Comparison of ENCODE assay signal across 10 cellular contexts in genomic region chr3:125057186-125057850, GRCh38. TPM values are rescaled to one million over a fixed set of nuclear protein-coding genes. Genes with fewer than 3 reads are reported as not detected.
DNase-seq lines count a peak whose midpoint lies in the region; ATAC-seq and TF ChIP-seq lines count a peak whose summit lies in the region.
"Had no signal": no experiment of that assay in that cellular context is flagged by ENCODE, and none has a peak within 500 bp of the region (broad histone marks: within the 10 kb centered on the region; RNA-seq: fewer than 3 reads in every experiment).

No MANE protein-coding gene starts in this region.

- peak overlapping the region in 6 of 8 donors; percentile 11 to 84 (median 71) for H3K27ac Mint-ChIP-seq in CD8-positive, alpha-beta memory T cell
- H3K27ac Mint-ChIP-seq in endodermal cell (no peak overlapping the region), osteocyte (ENCODE audit: unreplicated experiment) (peak overlapping the region; percentile 84)
- H3K27ac Mint-ChIP-seq in activated CD4-positive, alpha-beta T cell treated with anti-CD3 and anti-CD28 coated beads for 36 hours = no peak overlapping the region
- no peak overlapping the region for H3K27ac Mint-ChIP-seq in stimulated activated memory B cell treated with anti-CD40 and anti-IgM and Interleukin-4, amounts not matched to agents 10 μg/mL and 1 μg/mL and 100 μg/mL, for 72 hours

- ATAC-seq in Panc1 = peak; percentile 12; the same call in 1 of the 2 replicates
- no peak for ATAC-seq in GM21360 (IDR thresholded peaks at IDR 0.05; ENCODE audit: unreplicated experiment)
- no peak for ATAC-seq in activated CD4-positive, alpha-beta T cell treated with anti-CD3 and anti-CD28 coated beads for 36 hours
- ATAC-seq in stimulated activated memory B cell treated with anti-CD40 and anti-IgM and Interleukin-4, amounts not matched to agents 10 μg/mL and 1 μg/mL and 100 μg/mL, for 72 hours = no peak
- no peak for ATAC-seq in HG03520 (IDR thresholded peaks at IDR 0.05; ENCODE audit: unreplicated experiment)

- no peak for DNase-seq in CD8-positive, alpha-beta memory T cell
- DNase-seq in Panc1 (ENCODE audit: low read depth, low spot score) = no peak
- peak; percentile 43 for DNase-seq in endodermal cell
- DNase-seq in osteocyte (ENCODE audit: extremely low spot score, unreplicated experiment) = no peak
- no peak for DNase-seq in activated CD4-positive, alpha-beta T cell treated with anti-CD3 and anti-CD28 coated beads for 36 hours
- DNase-seq: NCI-H1092 had no signal

- BruUV-seq in Panc1 (replicated peaks; lab: Mats Ljungman, UMichigan) = no TSS peak

- H3K27me3 ChIP-seq in CD8-positive, alpha-beta memory T cell (ENCODE audit: insufficient read depth, low read length, poor library complexity, severe bottlenecking) = no peaks in the 10 kb centered on the region
- H3K27me3 ChIP-seq in Panc1 (ENCODE audit: control insufficient read depth, insufficient read depth, low read length) = no peaks in the 10 kb centered on the region
- peaks cover 5% of the 10 kb centered on the region for H3K27me3 ChIP-seq in endodermal cell (ENCODE audit: control insufficient read depth, insufficient read depth, low read length, poor library complexity, severe bottlenecking)
- H3K27me3 ChIP-seq: cardiac muscle cell had no signal

- H3K36me3 Mint-ChIP-seq in CD8-positive, alpha-beta memory T cell = peaks cover 0 to 7% (median 0%) of the 10 kb centered on the region in 3 donors
- H3K36me3 Mint-ChIP-seq in endodermal cell (ENCODE audit: low read depth) (no peaks in the 10 kb centered on the region), osteocyte (ENCODE audit: unreplicated experiment) (no peaks in the 10 kb centered on the region)
- peaks cover 3% of the 10 kb centered on the region for H3K36me3 Mint-ChIP-seq in activated CD4-positive, alpha-beta T cell treated with anti-CD3 and anti-CD28 coated beads for 36 hours (ENCODE audit: low read depth)
- H3K36me3 Mint-ChIP-seq in stimulated activated memory B cell treated with anti-CD40 and anti-IgM and Interleukin-4, amounts not matched to agents 10 μg/mL and 1 μg/mL and 100 μg/mL, for 72 hours = no peaks in the 10 kb centered on the region

- peaks cover 28% of the 10 kb centered on the region for H3K4me1 ChIP-seq in CD8-positive, alpha-beta memory T cell (ENCODE audit: insufficient read depth, low read length)
- peaks cover 69% of the 10 kb centered on the region for H3K4me1 ChIP-seq in Panc1 (ENCODE audit: control insufficient read depth, insufficient read depth, low read length)
- H3K4me1 ChIP-seq in endodermal cell (ENCODE audit: control insufficient read depth, insufficient read depth, low read length) = peaks cover 9% of the 10 kb centered on the region

- peaks cover 2 to 14% of the 10 kb centered on the region in 2 donors for H3K27me3 Mint-ChIP-seq in CD8-positive, alpha-beta memory T cell
- peaks cover 33% of the 10 kb centered on the region for H3K27me3 Mint-ChIP-seq in endodermal cell (ENCODE audit: insufficient read depth)
- no peaks in the 10 kb centered on the region for H3K27me3 Mint-ChIP-seq in osteocyte (ENCODE audit: unreplicated experiment)
- peaks cover 17% of the 10 kb centered on the region for H3K27me3 Mint-ChIP-seq in activated CD4-positive, alpha-beta T cell treated with anti-CD3 and anti-CD28 coated beads for 36 hours
- peaks cover 19% of the 10 kb centered on the region for H3K27me3 Mint-ChIP-seq in stimulated activated memory B cell treated with anti-CD40 and anti-IgM and Interleukin-4, amounts not matched to agents 10 μg/mL and 1 μg/mL and 100 μg/mL, for 72 hours

- in situ Hi-C loops in Panc1 (cut with HindIII; ENCODE audit: low pct_unique_long_range_greater_than_20kb, low sequenced_read_pairs) = no loop called here

- H3K9ac ChIP-seq in endodermal cell (ENCODE audit: extremely low read depth, low read length, poor library complexity, severe bottlenecking) = no peak overlapping the region

- intact Hi-C loops in Panc1 (cut with micrococcal nuclease; ENCODE audit: unreplicated experiment) = no loop called here
- intact Hi-C loops in activated CD4-positive, alpha-beta T cell treated with anti-CD3 and anti-CD28 coated beads for 36 hours (cut with DNase I, micrococcal nuclease) = loop anchor here in 1 of 2 experiments (5.0 to 10.0 kb wide), 4 partner anchors 65 to 1853 kb away; partner anchors contain the start of genes HACD2, SEC22A and SLC41A3

- WGBS in endodermal cell (ENCODE audit: insufficient coverage in 1 of 2, insufficient read length in 1 of 2), 2 experiments = 68 to 100% methylated on average over 1 to 3 of the region's 3 CpGs

- TF ChIP-seq CTCF in Panc1 (IDR thresholded peaks at IDR 0.05) (no peak), endodermal cell (conservative IDR thresholded peaks at IDR 0.05) (no peak), osteocyte (IDR thresholded peaks at IDR 0.05) (no peak)

- POLR2A ChIA-PET in CD8-positive, alpha-beta memory T cell (lab: Charles Lee) = no interaction called here
- POLR2A ChIA-PET in Panc1 (lab: Charles Lee) = no interaction called here
- POLR2A ChIA-PET in activated CD4-positive, alpha-beta T cell treated with anti-CD3 and anti-CD28 coated beads for 36 hours (lab: Charles Lee) = interaction anchor here (0.7 kb wide), 1 partner anchor 12 kb away, joined by 3 read pairs; no protein-coding TSS in a partner anchor

- H3K27ac ChIP-seq in CD8-positive, alpha-beta memory T cell (ENCODE audit: low read depth, low read length) = no peak overlapping the region
- peak overlapping the region; percentile 88 for H3K27ac ChIP-seq in Panc1 (ENCODE audit: low read length)
- no peak overlapping the region for H3K27ac ChIP-seq in endodermal cell (ENCODE audit: low read depth, low read length)

- H3K9me3 ChIP-seq in CD8-positive, alpha-beta memory T cell (ENCODE audit: low read length) = no peaks in the 10 kb centered on the region
- H3K9me3 ChIP-seq in Panc1 (ENCODE audit: control insufficient read depth, insufficient read depth, low read depth, low read length) (no peaks in the 10 kb centered on the region), endodermal cell (ENCODE audit: control insufficient read depth, low read length) (no peaks in the 10 kb centered on the region)

- H3K4me3 ChIP-seq in CD8-positive, alpha-beta memory T cell (ENCODE audit: low read length) = no peak overlapping the region
- H3K4me3 ChIP-seq in Panc1 (ENCODE audit: low read depth in 2 of 2, low read length in 2 of 2) (no peak overlapping the region), endodermal cell (ENCODE audit: low read length) (no peak overlapping the region)

- peak overlapping the region; percentile 7 to 85 (median 72) for H3K4me3 Mint-ChIP-seq in CD8-positive, alpha-beta memory T cell
- H3K4me3 Mint-ChIP-seq in endodermal cell (no peak overlapping the region), osteocyte (ENCODE audit: unreplicated experiment) (no peak overlapping the region)
- no peak overlapping the region for H3K4me3 Mint-ChIP-seq in activated CD4-positive, alpha-beta T cell treated with anti-CD3 and anti-CD28 coated beads for 36 hours
- no peak overlapping the region for H3K4me3 Mint-ChIP-seq in stimulated activated memory B cell treated with anti-CD40 and anti-IgM and Interleukin-4, amounts not matched to agents 10 μg/mL and 1 μg/mL and 100 μg/mL, for 72 hours

- H3K9me3 Mint-ChIP-seq in CD8-positive, alpha-beta memory T cell = no peaks in the 10 kb centered on the region
- H3K9me3 Mint-ChIP-seq in endodermal cell (no peaks in the 10 kb centered on the region), osteocyte (ENCODE audit: unreplicated experiment) (no peaks in the 10 kb centered on the region)
- H3K9me3 Mint-ChIP-seq in activated CD4-positive, alpha-beta T cell treated with anti-CD3 and anti-CD28 coated beads for 36 hours (ENCODE audit: low read depth) = no peaks in the 10 kb centered on the region
- H3K9me3 Mint-ChIP-seq in stimulated activated memory B cell treated with anti-CD40 and anti-IgM and Interleukin-4, amounts not matched to agents 10 μg/mL and 1 μg/mL and 100 μg/mL, for 72 hours = no peaks in the 10 kb centered on the region

- CTCF ChIA-PET in CD8-positive, alpha-beta memory T cell (lab: Charles Lee) = interaction anchor here (1.1 kb wide), 1 partner anchor 12 kb away, joined by 3 read pairs; no protein-coding TSS in a partner anchor
- CTCF ChIA-PET in Panc1 (lab: Charles Lee) = no interaction called here
- CTCF ChIA-PET in activated CD4-positive, alpha-beta T cell treated with anti-CD3 and anti-CD28 coated beads for 36 hours (lab: Charles Lee) = interaction anchor here (0.6 to 1.7 kb wide), 4 partner anchors 20 to 66 kb away, joined by 3 to 5 read pairs (median 4); no protein-coding TSS in a partner anchor

- peaks cover 28 to 33% (median 30%) of the 10 kb centered on the region in 3 donors for H3K4me1 Mint-ChIP-seq in CD8-positive, alpha-beta memory T cell
- peaks cover 66% of the 10 kb centered on the region for H3K4me1 Mint-ChIP-seq in endodermal cell
- peaks cover 58% of the 10 kb centered on the region for H3K4me1 Mint-ChIP-seq in osteocyte (ENCODE audit: unreplicated experiment)
- peaks cover 30% of the 10 kb centered on the region for H3K4me1 Mint-ChIP-seq in activated CD4-positive, alpha-beta T cell treated with anti-CD3 and anti-CD28 coated beads for 36 hours
- H3K4me1 Mint-ChIP-seq in stimulated activated memory B cell treated with anti-CD40 and anti-IgM and Interleukin-4, amounts not matched to agents 10 μg/mL and 1 μg/mL and 100 μg/mL, for 72 hours = peaks cover 28% of the 10 kb centered on the region

- H3K36me3 ChIP-seq in CD8-positive, alpha-beta memory T cell (ENCODE audit: insufficient read depth, low read length) = no peaks in the 10 kb centered on the region
- H3K36me3 ChIP-seq in Panc1 (ENCODE audit: control insufficient read depth, insufficient read depth, low read length) (no peaks in the 10 kb centered on the region), endodermal cell (ENCODE audit: control insufficient read depth, insufficient read depth, low read length) (no peaks in the 10 kb centered on the region)
- H3K36me3 ChIP-seq: cardiac muscle cell had no signal

RNA-seq across cellular contexts. Expression of gene HEG1, which starts 1.5 kb away (rescaled TPM):
- total RNA-seq in CD8-positive, alpha-beta memory T cell = 10 to 100 TPM; 20.9 to 21.3 TPM
- 6.3 TPM for polyA plus RNA-seq in CD8-positive, alpha-beta memory T cell
- 141 TPM for total RNA-seq in Panc1 (2021; ENCODE audit: unreplicated experiment)
- 63.2 TPM for polyA plus RNA-seq in Panc1 (2012; ENCODE audit: insufficient read length)
- total RNA-seq in endodermal cell = 10 to 100 TPM; 25.5 to 27.0 TPM
- polyA plus RNA-seq in endodermal cell (2013, experiment 1 of 2) = 30.3 TPM
- 35.4 TPM for polyA plus RNA-seq in endodermal cell (2013, experiment 2 of 2)
- total RNA-seq in osteocyte = 123 and 129 TPM in 2 replicates
- 1 to 10 TPM; 5.9 to 6.4 TPM for total RNA-seq in activated CD4-positive, alpha-beta T cell treated with anti-CD3 and anti-CD28 coated beads for 36 hours

Comparison
In these comparisons a context has a peak if more than half of its experiments do, and no peak if none do; other contexts are left out.
1. H3K27ac Mint-ChIP-seq: peak in CD8-positive, alpha-beta memory T cell (6 of 8) and osteocyte (single experiment); none in endodermal cell (single experiment), activated CD4-positive, alpha-beta T cell treated with anti-CD3 and anti-CD28 coated beads for 36 hours (single experiment) and stimulated activated memory B cell treated with anti-CD40 and anti-IgM and Interleukin-4, amounts not matched to agents 10 μg/mL and 1 μg/mL and 100 μg/mL, for 72 hours (single experiment).
2. H3K4me3 Mint-ChIP-seq: peak in CD8-positive, alpha-beta memory T cell (7 of 7); none in endodermal cell (single experiment), osteocyte (single experiment), activated CD4-positive, alpha-beta T cell treated with anti-CD3 and anti-CD28 coated beads for 36 hours (single experiment) and stimulated activated memory B cell treated with anti-CD40 and anti-IgM and Interleukin-4, amounts not matched to agents 10 μg/mL and 1 μg/mL and 100 μg/mL, for 72 hours (single experiment).